Comparison of ENCODE assay signal across 18 cellular contexts in genomic region chr16:48963901-48964615, GRCh38.
DNase-seq lines count a peak whose midpoint lies in the region; ATAC-seq and TF ChIP-seq lines count a peak whose summit lies in the region.
"Had no signal": no experiment of that assay in that cellular context is flagged by ENCODE, and none has a peak within 500 bp of the region (broad histone marks: within the 10 kb centered on the region; RNA-seq: fewer than 3 reads in every experiment).

No MANE protein-coding gene starts in this region.

- peak; percentile 96 for ATAC-seq in RWPE2 (ENCODE audit: low read depth)
- ATAC-seq: activated T-helper 17 cell treated with anti-CD3 and anti-CD28 coated beads, Interleukin-2, amount 50 U/mL, for 72 hours; stimulated activated naive CD8-positive, alpha-beta T cell treated with anti-CD3 and anti-CD28 coated beads, Interleukin-15, amount 100 ng/mL, for 72 hours had no signal

- H3K9me3 ChIP-seq in RWPE2 (ENCODE audit: severe bottlenecking), result no peaks in the 10 kb centered on the region
- H3K9me3 ChIP-seq in skeletal muscle satellite cell (replicated peaks; ENCODE audit: low read length), result no peaks in the 10 kb centered on the region
- no peaks in the 10 kb centered on the region for H3K9me3 ChIP-seq in A673 (ENCODE audit: low read depth, low read length, poor library complexity, severe bottlenecking)
- H3K9me3 ChIP-seq in CD4-positive, alpha-beta memory T cell (ENCODE audit: control insufficient read depth in 1 of 2, low read length in 2 of 2), result no peaks in the 10 kb centered on the region
- H3K9me3 ChIP-seq: prostate gland had no signal

- peak overlapping the region; percentile 98 for H3K27ac ChIP-seq in RWPE2 (ENCODE audit: poor library complexity, severe bottlenecking)
- H3K27ac ChIP-seq in A673 (ENCODE audit: low read depth, low read length, poor library complexity, severe bottlenecking), result no peak overlapping the region
- no peak overlapping the region for H3K27ac ChIP-seq in CD4-positive, alpha-beta memory T cell (ENCODE audit: low read depth, low read length)
- H3K27ac ChIP-seq: HL-60, prostate gland, SK-N-MC had no signal

- no peaks in the 10 kb centered on the region for H3K36me3 ChIP-seq in RWPE2 (ENCODE audit: low read depth)
- H3K36me3 ChIP-seq in skeletal muscle satellite cell (ENCODE audit: insufficient read depth, low read length), result no peaks in the 10 kb centered on the region
- H3K36me3 ChIP-seq in A673 (ENCODE audit: insufficient read depth, low read length, poor library complexity, severe bottlenecking), result no peaks in the 10 kb centered on the region
- H3K36me3 ChIP-seq in CD4-positive, alpha-beta memory T cell (ENCODE audit: insufficient read depth, low read length), result no peaks in the 10 kb centered on the region
- H3K36me3 ChIP-seq: prostate gland had no signal

- no TSS peak for BruUV-seq in A673 (replicated peaks; lab: Mats Ljungman, UMichigan)

- intact Hi-C loops in A673 (cut with micrococcal nuclease; ENCODE audit: unreplicated experiment), result no loop called here
- intact Hi-C loops in CD4-positive, alpha-beta memory T cell (cut with micrococcal nuclease), result no loop called here

- H3K27me3 ChIP-seq in RWPE2 (ENCODE audit: insufficient read depth, poor library complexity, severe bottlenecking) (no peaks in the 10 kb centered on the region), skeletal muscle satellite cell (ENCODE audit: control insufficient read depth, insufficient read depth, low read length) (no peaks in the 10 kb centered on the region), A673 (replicated peaks; ENCODE audit: insufficient read depth, low read depth, low read length, poor library complexity) (no peaks in the 10 kb centered on the region)
- H3K27me3 ChIP-seq in CD4-positive, alpha-beta memory T cell (ENCODE audit: insufficient read depth, low read length), result no peaks in the 10 kb centered on the region

- no peak overlapping the region for H3K27ac Mint-ChIP-seq in CD4-positive, alpha-beta memory T cell
- H3K27ac Mint-ChIP-seq: activated T-helper 17 cell treated with anti-CD3 and anti-CD28 coated beads, Interleukin-2, amount 50 U/mL, for 72 hours; stimulated activated naive CD8-positive, alpha-beta T cell treated with anti-CD3 and anti-CD28 coated beads, Interleukin-15, amount 100 ng/mL, for 72 hours had no signal

- no peaks in the 10 kb centered on the region for H3K4me1 Mint-ChIP-seq in CD4-positive, alpha-beta memory T cell
- H3K4me1 Mint-ChIP-seq: activated T-helper 17 cell treated with anti-CD3 and anti-CD28 coated beads, Interleukin-2, amount 50 U/mL, for 72 hours; stimulated activated naive CD8-positive, alpha-beta T cell treated with anti-CD3 and anti-CD28 coated beads, Interleukin-15, amount 100 ng/mL, for 72 hours had no signal

- CTCF ChIA-PET in A673 (lab: Charles Lee), result no interaction called here
- CTCF ChIA-PET in CD4-positive, alpha-beta memory T cell (lab: Charles Lee; ENCODE audit: partially characterized antibody), result no interaction called here

- no peak for TF ChIP-seq CTCF in RWPE2 (IDR thresholded peaks at IDR 0.05; ENCODE audit: poor library complexity, severe bottlenecking)
- TF ChIP-seq CTCF in A673 (conservative IDR thresholded peaks at IDR 0.05; ENCODE audit: low read depth, low read length), result no peak

- H3K4me3 Mint-ChIP-seq in CD4-positive, alpha-beta memory T cell, result no peak overlapping the region
- H3K4me3 Mint-ChIP-seq: activated T-helper 17 cell treated with anti-CD3 and anti-CD28 coated beads, Interleukin-2, amount 50 U/mL, for 72 hours; stimulated activated naive CD8-positive, alpha-beta T cell treated with anti-CD3 and anti-CD28 coated beads, Interleukin-15, amount 100 ng/mL, for 72 hours had no signal

- peak overlapping the region; percentile 64 for H3K4me2 ChIP-seq in skeletal muscle satellite cell (ENCODE audit: low read length)

- POLR2A ChIA-PET in A673 (lab: Charles Lee; ENCODE audit: low non-redundant PET), result no interaction called here
- POLR2A ChIA-PET in CD4-positive, alpha-beta memory T cell (lab: Charles Lee; ENCODE audit: partially characterized antibody), result no interaction called here

- H3K4me3 ChIP-seq in RWPE2 (ENCODE audit: severe bottlenecking), result no peak overlapping the region
- H3K4me3 ChIP-seq in skeletal muscle satellite cell (ENCODE audit: low read length), result peak overlapping the region; percentile 50
- no peak overlapping the region for H3K4me3 ChIP-seq in A673 (ENCODE audit: low read depth, low read length, poor library complexity, severe bottlenecking)
- H3K4me3 ChIP-seq in CD4-positive, alpha-beta memory T cell (ENCODE audit: low read length in 2 of 2), result no peak overlapping the region
- H3K4me3 ChIP-seq: prostate gland, SK-N-MC had no signal

- peak; percentile 79 for DNase-seq in GM04504 (ENCODE audit: low read depth)
- no peak for DNase-seq in RWPE2 (ENCODE audit: low spot score)
- DNase-seq in fibroblast of peridontal ligament (ENCODE audit: extremely low read depth), result peak; percentile 82
- no peak for DNase-seq in A673 (ENCODE audit: low spot score)
- DNase-seq in CD4-positive, alpha-beta memory T cell, result no peak
- no peak for DNase-seq in activated CD4-positive, CD25-positive, alpha-beta regulatory T cell (lab: John Stamatoyannopoulos, UW)
- no peak for DNase-seq in Kasumi-1 (lab: John Stamatoyannopoulos, UW)
- DNase-seq: activated CD4-positive, alpha-beta T cell treated with anti-CD3 and anti-CD28 coated beads for 1 hour; glutamatergic neuron; NCI-H1092 treated with DMSO at 0.1 percent for 48 hours; NCI-H524 treated with DMSO at 0.1 percent for 48 hours; stimulated activated CD4-positive, alpha-beta T cell treated with anti-CD3 and anti-CD28 coated beads, Interleukin-4, amount 100 ng/mL, for 24 hours; stimulated activated naive CD8-positive, alpha-beta T cell treated with anti-CD3 and anti-CD28 coated beads, Interleukin-15, amount 100 ng/mL, for 72 hours had no signal

- H3K36me3 Mint-ChIP-seq in CD4-positive, alpha-beta memory T cell, result no peaks in the 10 kb centered on the region

- H3K27me3 Mint-ChIP-seq in CD4-positive, alpha-beta memory T cell, result no peaks in the 10 kb centered on the region
- H3K27me3 Mint-ChIP-seq: activated T-helper 17 cell treated with anti-CD3 and anti-CD28 coated beads, Interleukin-2, amount 50 U/mL, for 72 hours; stimulated activated naive CD8-positive, alpha-beta T cell treated with anti-CD3 and anti-CD28 coated beads, Interleukin-15, amount 100 ng/mL, for 72 hours had no signal

- H3K9ac ChIP-seq in skeletal muscle satellite cell (ENCODE audit: low read depth, low read length), result peak overlapping the region; percentile 63

- H3K4me1 ChIP-seq in RWPE2 (ENCODE audit: insufficient read depth, poor library complexity, severe bottlenecking), result peaks cover 52% of the 10 kb centered on the region
- peaks cover 38% of the 10 kb centered on the region for H3K4me1 ChIP-seq in skeletal muscle satellite cell (ENCODE audit: control insufficient read depth, insufficient read depth, low read length)
- H3K4me1 ChIP-seq in A673 (ENCODE audit: insufficient read depth, low read length, poor library complexity, severe bottlenecking), result no peaks in the 10 kb centered on the region
- H3K4me1 ChIP-seq in CD4-positive, alpha-beta memory T cell (ENCODE audit: insufficient read depth, low read length), result no peaks in the 10 kb centered on the region
- H3K4me1 ChIP-seq: prostate gland had no signal

- H3K9me3 Mint-ChIP-seq in CD4-positive, alpha-beta memory T cell, result peaks cover 0 to 8% (median 2%) of the 10 kb centered on the region in 8 donors

Comparison
In these comparisons a context has a peak if more than half of its experiments do, and no peak if none do; other contexts are left out.
1. DNase-seq: peak in GM04504 (single experiment) and fibroblast of peridontal ligament (single experiment); none in RWPE2 (single experiment), A673 (single experiment), CD4-positive, alpha-beta memory T cell (0 of 5), activated CD4-positive, CD25-positive, alpha-beta regulatory T cell (0 of 4) and Kasumi-1 (0 of 2).